In the genomic region with DNA sequence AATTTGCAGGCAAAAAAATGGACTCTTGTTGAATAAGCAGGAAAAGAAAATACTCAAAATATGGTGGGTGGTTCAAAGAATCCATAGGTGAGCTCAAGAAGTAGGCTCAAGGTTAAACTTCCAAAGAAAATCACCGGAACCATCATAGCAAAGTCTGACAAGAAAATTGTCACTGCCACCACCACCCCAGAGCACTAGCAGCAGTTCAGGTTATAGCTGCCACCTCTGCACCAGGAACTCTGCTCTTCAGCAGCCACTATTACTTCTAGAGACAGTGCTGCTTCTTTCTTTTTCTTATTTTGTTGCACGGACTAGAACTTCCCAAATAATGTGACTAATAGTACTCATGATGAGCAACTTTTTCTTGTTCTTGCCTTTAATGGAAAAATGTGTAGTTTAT, we compare ENCODE assay signal across 35 cellular contexts.
"Had no signal": no experiment of that assay in that cellular context is flagged by ENCODE, and none has a peak within 500 bp of the region (broad histone marks: within the 10 kb centered on the region; RNA-seq: fewer than 3 reads in every experiment).

No MANE protein-coding gene starts in this region.

- H3K27me3 ChIP-seq: MG63 had no signal

- H3K27ac ChIP-seq: KMS-11 had no signal

- H3K4me3 ChIP-seq: MG63 had no signal

- DNase-seq: Karpas-422, Kasumi-1, MG63, MM.1S, MV-4-11, NCI-H1048, NCI-H1092, NCI-H1092 treated with DMSO at 0.1 percent for 48 hours, NCI-H1105, NCI-H1105 treated with DMSO at 0.1 percent for 48 hours, NCI-H1417, NCI-H1417 treated with DMSO at 0.1 percent for 48 hours, NCI-H1436, NCI-H1436 treated with DMSO at 0.1 percent for 48 hours, NCI-H146, NCI-H1694, NCI-H1694 treated with DMSO at 0.1 percent for 48 hours, NCI-H187, NCI-H187 treated with DMSO at 0.1 percent for 48 hours, NCI-H1930, NCI-H2029, NCI-H2029 treated with DMSO at 0.1 percent for 48 hours, NCI-H2081, NCI-H2081 treated with DMSO at 0.1 percent for 48 hours, NCI-H2107, NCI-H2171, NCI-H2171 treated with DMSO at 0.1 percent for 48 hours, NCI-H2227 treated with DMSO at 0.1 percent for 48 hours, NCI-H226, NCI-H345, NCI-H446, NCI-H446 treated with DMSO at 0.1 percent for 48 hours, NCI-H510A, NCI-H510A treated with DMSO at 0.1 percent for 48 hours had no signal

- H3K4me2 ChIP-seq: KMS-11 had no signal

- H3K36me3 ChIP-seq: MG63 had no signal

- H3K9ac ChIP-seq: KMS-11 had no signal

- H3K9me3 ChIP-seq: MG63 had no signal
